Comparison of ENCODE assay signal across 8 cellular contexts in genomic region chr5:119302916-119303897, GRCh38. TPM values are rescaled to one million over a fixed set of nuclear protein-coding genes. Genes with fewer than 3 reads are reported as not detected.
A peak's percentile ranks its signal among the peaks of the same experiment; 100 is the strongest.
DNase-seq lines count a peak whose midpoint lies in the region; ATAC-seq and TF ChIP-seq lines count a peak whose summit lies in the region.

No MANE protein-coding gene starts in this region.

- peak; percentile 95 for DNase-seq in BJ (ENCODE audit: low read depth)
- no peak for DNase-seq in activated naive CD8-positive, alpha-beta T cell treated with anti-CD3 and anti-CD28 coated beads for 36 hours
- no peak for DNase-seq in left lobe of liver (ENCODE audit: low spot score)
- no peak for DNase-seq in vagina (ENCODE audit: extremely low spot score in 2 of 2)
- DNase-seq in DMS 273 (lab: John Stamatoyannopoulos, UW; ENCODE audit: unreplicated experiment) = no peak

- TF ChIP-seq CTCF in BJ (IDR thresholded peaks at IDR 0.05; ENCODE audit: insufficient read depth, low read depth, low read length) = peak; percentile 20; the same call in 1 of the 2 replicates
- TF ChIP-seq CTCF in vagina (IDR thresholded peaks at IDR 0.05) = no peak

- H3K27me3 ChIP-seq in BJ (ENCODE audit: control insufficient read depth, insufficient read depth, low read length) (no peaks in the 10 kb centered on the region), vagina (no peaks in the 10 kb centered on the region)

- H3K4me1 ChIP-seq in vagina = peaks cover 21% of the 10 kb centered on the region

- H3K4me1 Mint-ChIP-seq in activated naive CD8-positive, alpha-beta T cell treated with anti-CD3 and anti-CD28 coated beads for 36 hours = peaks cover 82% of the 10 kb centered on the region

- H3K9me3 Mint-ChIP-seq in activated naive CD8-positive, alpha-beta T cell treated with anti-CD3 and anti-CD28 coated beads for 36 hours = peaks cover 1% of the 10 kb centered on the region

- CTCF ChIA-PET in BJ (lab: Yijun Ruan, JAX) = interaction anchor here (0.6 to 3.4 kb wide), 7 partner anchors 12 to 109 kb away, joined by 3 to 12 read pairs (median 4); no protein-coding TSS in a partner anchor

- ATAC-seq in HG02973 (IDR thresholded peaks at IDR 0.05; ENCODE audit: unreplicated experiment) (peak; percentile 49), left lobe of liver (peak; percentile 43), esophagus mucosa (no peak), GM21526 (IDR thresholded peaks at IDR 0.05; ENCODE audit: low FRiP score, unreplicated experiment) (no peak)

- POLR2A ChIA-PET in BJ (lab: Charles Lee) = interaction anchor here (0.5 to 1.0 kb wide), 3 partner anchors 20 to 90 kb away, joined by 3 read pairs; no protein-coding TSS in a partner anchor

- H3K27ac ChIP-seq in vagina = no peak overlapping the region

- H3K36me3 ChIP-seq in BJ (ENCODE audit: control insufficient read depth, insufficient read depth, low read length) (no peaks in the 10 kb centered on the region), vagina (no peaks in the 10 kb centered on the region)

- peaks cover 51% of the 10 kb centered on the region for H3K36me3 Mint-ChIP-seq in activated naive CD8-positive, alpha-beta T cell treated with anti-CD3 and anti-CD28 coated beads for 36 hours

- TF ChIP-seq POLR2A in vagina (IDR thresholded peaks at IDR 0.05) = no peak

- H3K4me3 Mint-ChIP-seq in activated naive CD8-positive, alpha-beta T cell treated with anti-CD3 and anti-CD28 coated beads for 36 hours = peak overlapping the region; percentile 27

- H3K4me3 ChIP-seq in BJ (ENCODE audit: low read depth, low read length) = no peak overlapping the region
- no peak overlapping the region for H3K4me3 ChIP-seq in vagina

- no peaks in the 10 kb centered on the region for H3K27me3 Mint-ChIP-seq in activated naive CD8-positive, alpha-beta T cell treated with anti-CD3 and anti-CD28 coated beads for 36 hours

- H3K27ac Mint-ChIP-seq in activated naive CD8-positive, alpha-beta T cell treated with anti-CD3 and anti-CD28 coated beads for 36 hours = peak overlapping the region; percentile 88

- intact Hi-C loops in vagina (cut with DNase I) = no loop called here

- H3K9me3 ChIP-seq in vagina = no peaks in the 10 kb centered on the region

RNA-seq across cellular contexts. Expression of gene TNFAIP8, which starts 52.6 kb away (rescaled TPM):
- 11.3 and 17.0 TPM in 2 replicates for polyA plus RNA-seq in BJ (2011; rRNA removed)
- 4.4 and 6.4 TPM in 2 replicates for polyA minus RNA-seq in BJ (2011; rRNA and poly(A)+ RNA removed)
- total RNA-seq in activated naive CD8-positive, alpha-beta T cell treated with anti-CD3 and anti-CD28 coated beads for 36 hours = 100 to 1,000 TPM; 176 to 178 TPM
- total RNA-seq in left lobe of liver (2.4 TPM), esophagus mucosa (15.3 TPM), vagina (34.4 TPM)

Comparison
In these comparisons a context has a peak if more than half of its experiments do, and no peak if none do; other contexts are left out.
1. ATAC-seq: peak in HG02973 (single experiment) and left lobe of liver (single experiment); none in esophagus mucosa (single experiment) and GM21526 (single experiment).